12 cellular contexts compared by ENCODE assay signal in the genomic region with DNA sequence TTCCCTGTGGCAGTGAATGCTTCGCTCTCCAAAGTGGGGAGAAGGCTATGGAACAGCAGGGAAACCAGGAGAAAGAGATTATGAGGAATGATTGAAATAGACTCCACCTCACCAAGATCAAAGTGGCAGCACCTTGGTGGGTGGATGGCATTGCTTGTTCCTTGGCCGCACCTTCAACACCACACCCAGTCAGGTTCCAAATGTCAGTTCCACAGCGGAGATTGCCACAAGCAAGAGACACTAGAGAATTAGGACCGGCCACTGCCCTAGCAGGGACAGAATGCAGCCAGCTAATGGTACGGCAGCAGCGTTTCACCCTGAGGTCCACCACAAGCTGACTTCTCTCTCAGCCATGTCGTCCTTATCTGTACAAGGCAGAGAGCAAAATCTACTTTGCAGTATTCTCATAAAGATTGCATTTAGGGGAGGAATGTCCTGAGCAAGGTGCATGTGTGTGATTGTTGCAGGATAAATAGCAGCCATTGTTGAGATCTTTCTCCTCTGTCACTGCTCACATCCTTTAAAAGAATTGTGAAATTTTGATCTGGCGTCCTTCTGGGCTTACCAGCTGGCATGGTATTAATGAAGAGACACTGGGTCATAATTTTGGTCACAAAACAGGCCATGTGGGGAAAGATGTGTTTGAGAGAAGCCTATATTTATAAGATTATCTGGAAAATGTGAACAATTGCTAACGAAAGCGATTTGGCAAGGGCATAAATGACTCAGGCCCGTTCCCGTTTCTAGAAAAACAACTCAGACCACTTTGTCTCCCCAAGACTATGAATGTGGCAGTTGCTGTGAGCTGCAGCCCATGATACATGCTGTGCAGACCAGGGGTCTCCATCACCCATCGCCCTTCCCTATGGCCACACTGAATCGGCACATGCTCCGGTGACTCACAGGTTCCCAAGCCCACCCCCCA.
A peak's percentile ranks its signal among the peaks of the same experiment; 100 is the strongest.
DNase-seq lines count a peak whose midpoint lies in the region; ATAC-seq and TF ChIP-seq lines count a peak whose summit lies in the region.
"Had no signal": no experiment of that assay in that cellular context is flagged by ENCODE, and none has a peak within 500 bp of the region (broad histone marks: within the 10 kb centered on the region; RNA-seq: fewer than 3 reads in every experiment).

No MANE protein-coding gene starts in this region.

- CTCF ChIA-PET in activated CD4-positive, alpha-beta memory T cell treated with anti-CD3 and anti-CD28 coated beads, Interleukin-2, amount 10 ng/mL, durations not matched to agents 7 days and 5 days (lab: Charles Lee), result interaction anchor here (1.5 kb wide), 1 partner anchor 728 kb away, joined by 3 read pairs; no protein-coding TSS in a partner anchor
- CTCF ChIA-PET in PC-3 (lab: Charles Lee), result no interaction called here

- peaks cover 44% of the 10 kb centered on the region for H3K4me1 Mint-ChIP-seq in activated CD4-positive, alpha-beta memory T cell treated with anti-CD3 and anti-CD28 coated beads, Interleukin-2, amount 10 ng/mL, durations not matched to agents 7 days and 5 days

- H3K4me3 Mint-ChIP-seq in activated CD4-positive, alpha-beta memory T cell treated with anti-CD3 and anti-CD28 coated beads, Interleukin-2, amount 10 ng/mL, durations not matched to agents 7 days and 5 days, result no peak overlapping the region

- WGBS in testis, 2 donors, result 91 to 95% methylated on average over 12 to 15 of the region's 15 CpGs

- H3K9me3 ChIP-seq in testis (no peaks in the 10 kb centered on the region), PC-3 (ENCODE audit: low read length) (no peaks in the 10 kb centered on the region)
- H3K9me3 ChIP-seq: psoas muscle, vagina had no signal

- DNase-seq in AG08395 (ENCODE audit: low spot score) (peak; percentile 50), CD1c-positive myeloid dendritic cell (ENCODE audit: extremely low spot score) (peak; percentile 22), left colon (peak; percentile 60 to 70), testis (no peak), SW 1271 (lab: John Stamatoyannopoulos, UW) (no peak), PC-3 (no peak)
- peak; percentile 15 for DNase-seq in activated CD4-positive, alpha-beta memory T cell treated with anti-CD3 and anti-CD28 coated beads, Interleukin-2, amount 10 ng/mL, durations not matched to agents 7 days and 5 days
- DNase-seq: psoas muscle; stimulated activated CD4-positive, alpha-beta T cell treated with anti-CD3 and anti-CD28 coated beads, Interleukin-2, amount 100 ng/mL, for 24 hours; WERI-Rb-1 had no signal

- intact Hi-C loops in left colon (cut with DNase I, micrococcal nuclease), result no loop called here
- intact Hi-C loops in testis (cut with DNase I; ENCODE audit: low total_unique reads), result no loop called here
- intact Hi-C loops in PC-3 (cut with micrococcal nuclease), result no loop called here

- H3K4me3 ChIP-seq in testis (no peak overlapping the region), PC-3 (ENCODE audit: low read length) (no peak overlapping the region)
- H3K4me3 ChIP-seq: psoas muscle, vagina had no signal

- peaks cover 4% of the 10 kb centered on the region for H3K9me3 Mint-ChIP-seq in activated CD4-positive, alpha-beta memory T cell treated with anti-CD3 and anti-CD28 coated beads, Interleukin-2, amount 10 ng/mL, durations not matched to agents 7 days and 5 days

- TF ChIP-seq POLR2A in testis (IDR thresholded peaks at IDR 0.05), result no peak

- H3K27me3 ChIP-seq in testis (no peaks in the 10 kb centered on the region), PC-3 (ENCODE audit: low read length) (no peaks in the 10 kb centered on the region)
- H3K27me3 ChIP-seq: vagina had no signal

- ATAC-seq in left colon, result peak; percentile 57
- ATAC-seq in GM21576 (IDR thresholded peaks at IDR 0.05; ENCODE audit: unreplicated experiment), result no peak
- no peak for ATAC-seq in PC-3

- H3K79me2 ChIP-seq in PC-3 (ENCODE audit: low read length), result no peaks in the 10 kb centered on the region

- H3K4me1 ChIP-seq in testis (no peaks in the 10 kb centered on the region), PC-3 (ENCODE audit: insufficient read depth, low read length) (peaks cover 5% of the 10 kb centered on the region)
- H3K4me1 ChIP-seq: psoas muscle, vagina had no signal

- no peak overlapping the region for H3K27ac Mint-ChIP-seq in activated CD4-positive, alpha-beta memory T cell treated with anti-CD3 and anti-CD28 coated beads, Interleukin-2, amount 10 ng/mL, durations not matched to agents 7 days and 5 days

- H3K27me3 Mint-ChIP-seq in activated CD4-positive, alpha-beta memory T cell treated with anti-CD3 and anti-CD28 coated beads, Interleukin-2, amount 10 ng/mL, durations not matched to agents 7 days and 5 days, result no peaks in the 10 kb centered on the region

- H3K27ac ChIP-seq in testis (no peak overlapping the region), PC-3 (ENCODE audit: low read length) (no peak overlapping the region)
- H3K27ac ChIP-seq: psoas muscle, vagina, WERI-Rb-1 had no signal

- H3K9me2 ChIP-seq in PC-3 (replicated peaks; ENCODE audit: low read length), result no peaks in the 10 kb centered on the region

- H2AFZ ChIP-seq in PC-3 (ENCODE audit: low read length), result no peak overlapping the region

- no peaks in the 10 kb centered on the region for H4K20me1 ChIP-seq in PC-3 (ENCODE audit: low read length)

- no peak overlapping the region for H3K9ac ChIP-seq in PC-3 (ENCODE audit: low read length)

- no TSS peak for BruUV-seq in PC-3 (replicated peaks; lab: Mats Ljungman, UMichigan)

- peaks cover 18% of the 10 kb centered on the region for H3K36me3 Mint-ChIP-seq in activated CD4-positive, alpha-beta memory T cell treated with anti-CD3 and anti-CD28 coated beads, Interleukin-2, amount 10 ng/mL, durations not matched to agents 7 days and 5 days (ENCODE audit: low read depth)

- POLR2A ChIA-PET in activated CD4-positive, alpha-beta memory T cell treated with anti-CD3 and anti-CD28 coated beads, Interleukin-2, amount 10 ng/mL, durations not matched to agents 7 days and 5 days (lab: Charles Lee), result interaction anchor here (0.8 to 2.3 kb wide), 4 partner anchors 22 to 116 kb away, joined by 3 to 5 read pairs (median 4); no protein-coding TSS in a partner anchor
- POLR2A ChIA-PET in PC-3 (lab: Charles Lee; ENCODE audit: unreplicated experiment), result no interaction called here

- H3F3A ChIP-seq in PC-3 (ENCODE audit: low read length, unreplicated experiment), result no peaks in the 10 kb centered on the region

- H3K4me2 ChIP-seq in PC-3 (ENCODE audit: low read length), result no peak overlapping the region

- TF ChIP-seq CTCF in testis (IDR thresholded peaks at IDR 0.05) (no peak), PC-3 (conservative IDR thresholded peaks at IDR 0.05; ENCODE audit: low read depth, low read length) (no peak)

- H3K36me3 ChIP-seq in testis (ENCODE audit: low read depth, missing control alignments) (no peaks in the 10 kb centered on the region), PC-3 (ENCODE audit: low read depth, low read length) (no peaks in the 10 kb centered on the region)
- H3K36me3 ChIP-seq: vagina, WERI-Rb-1 had no signal

Comparison
In these comparisons a context has a peak if more than half of its experiments do, and no peak if none do; other contexts are left out.
1. DNase-seq: peak in AG08395 (single experiment), CD1c-positive myeloid dendritic cell (single experiment), activated CD4-positive, alpha-beta memory T cell treated with anti-CD3 and anti-CD28 coated beads, Interleukin-2, amount 10 ng/mL, durations not matched to agents 7 days and 5 days (single experiment) and left colon (2 of 2); none in testis (single experiment), SW 1271 (0 of 2) and PC-3 (single experiment).